ENCODE assay signal across 27 cellular contexts in genomic region chr5:81803812-81804211, GRCh38.
"Had no signal": no experiment of that assay in that cellular context is flagged by ENCODE, and none has a peak within 500 bp of the region (broad histone marks: within the 10 kb centered on the region; RNA-seq: fewer than 3 reads in every experiment).

No MANE protein-coding gene starts in this region.

- H3K27ac ChIP-seq: stomach, suprapubic skin, testis, thoracic aorta, thyroid gland, tibial artery, tibial nerve, transverse colon, upper lobe of left lung, upper lobe of right lung, uterus, vagina had no signal

- H3K9me3 ChIP-seq: suprapubic skin, testis, thyroid gland, upper lobe of left lung, uterus, vagina had no signal

- H3K4me3 ChIP-seq: stomach, suprapubic skin, testis, thoracic aorta, thyroid gland, tibial artery, tibial nerve, transverse colon, upper lobe of left lung, upper lobe of right lung, uterus, vagina had no signal

- DNase-seq: stimulated activated CD4-positive, alpha-beta T cell treated with anti-CD3 and anti-CD28 coated beads, Interleukin-2, amount 100 ng/mL, for 48 hours; stimulated activated CD4-positive, alpha-beta T cell treated with anti-CD3 and anti-CD28 coated beads, Interleukin-4, amount 100 ng/mL, for 1 hour; stimulated activated CD4-positive, alpha-beta T cell treated with anti-CD3 and anti-CD28 coated beads, Interleukin-4, amount 100 ng/mL, for 24 hours; stimulated activated CD4-positive, alpha-beta T cell treated with anti-CD3 and anti-CD28 coated beads, Interleukin-4, amount 100 ng/mL, for 4 hours; stimulated activated CD8-positive, alpha-beta memory T cell treated with anti-CD3 and anti-CD28 coated beads, Interleukin-4, amount 100 ng/mL, for 48 hours; stimulated activated naive B cell treated with anti-CD40 and anti-IgM and Interleukin-4, amounts not matched to agents 10 μg/mL and 1 μg/mL and 100 μg/mL, for 72 hours; stimulated activated naive CD4-positive, alpha-beta T cell; stimulated activated naive CD4-positive, alpha-beta T cell treated with Interleukin-2 at 50 U/mL for 16 hours; stimulated activated naive CD8-positive, alpha-beta T cell treated with anti-CD3 and anti-CD28 coated beads, Interleukin-15, amount 100 ng/mL, for 72 hours; stimulated activated naive CD8-positive, alpha-beta T cell treated with anti-CD3 and anti-CD28 coated beads, Interleukin-15, Interleukin-2, amounts not matched to agents 100 U/mL and 50 U/mL, for 24 hours; stomach; substantia nigra; testis; thyroid gland; tibial artery; transverse colon; upper lobe of left lung; upper lobe of right lung; uterus had no signal

- H3K4me1 ChIP-seq: stomach, testis, thyroid gland, tibial nerve, transverse colon, upper lobe of left lung, upper lobe of right lung, uterus had no signal

- H3K27ac Mint-ChIP-seq: stimulated activated effector memory CD8-positive, alpha-beta T cell treated with anti-CD3 and anti-CD28 coated beads, Interleukin-12 subunit alpha, Interleukin-12 subunit beta, amount 100 ng/mL, for 72 hours; stimulated activated memory B cell treated with anti-CD40 and anti-IgM and Interleukin-4, amounts not matched to agents 10 μg/mL and 1 μg/mL and 100 μg/mL, for 72 hours; stimulated activated naive CD8-positive, alpha-beta T cell treated with anti-CD3 and anti-CD28 coated beads, Interleukin-15, Interleukin-2, amounts not matched to agents 100 ng/mL and 50 ng/mL, for 24 hours; type B pancreatic cell had no signal

- H3K4me3 Mint-ChIP-seq: stimulated activated effector memory CD8-positive, alpha-beta T cell treated with anti-CD3 and anti-CD28 coated beads, Interleukin-12 subunit alpha, Interleukin-12 subunit beta, amount 100 ng/mL, for 72 hours; stimulated activated memory B cell treated with anti-CD40 and anti-IgM and Interleukin-4, amounts not matched to agents 10 μg/mL and 1 μg/mL and 100 μg/mL, for 72 hours; stimulated activated naive B cell treated with anti-CD40 and anti-IgM and Interleukin-4, amounts not matched to agents 10 μg/mL and 1 μg/mL and 100 μg/mL, for 72 hours; stimulated activated naive CD8-positive, alpha-beta T cell treated with anti-CD3 and anti-CD28 coated beads, Interleukin-15, amount 100 ng/mL, for 72 hours; stimulated activated naive CD8-positive, alpha-beta T cell treated with anti-CD3 and anti-CD28 coated beads, Interleukin-15, Interleukin-2, amounts not matched to agents 100 ng/mL and 50 ng/mL, for 24 hours; type B pancreatic cell had no signal

- H3K27me3 ChIP-seq: stomach, suprapubic skin, testis, thyroid gland, tibial artery, tibial nerve, transverse colon, upper lobe of left lung, upper lobe of right lung, uterus, vagina had no signal

- H3K27me3 Mint-ChIP-seq: stimulated activated naive CD8-positive, alpha-beta T cell treated with anti-CD3 and anti-CD28 coated beads, Interleukin-15, amount 100 ng/mL, for 72 hours; stimulated activated naive CD8-positive, alpha-beta T cell treated with anti-CD3 and anti-CD28 coated beads, Interleukin-15, Interleukin-2, amounts not matched to agents 100 ng/mL and 50 ng/mL, for 24 hours; type B pancreatic cell had no signal

- ATAC-seq: stimulated activated effector memory CD8-positive, alpha-beta T cell treated with anti-CD3 and anti-CD28 coated beads, Interleukin-12 subunit alpha, Interleukin-12 subunit beta, amount 100 ng/mL, for 72 hours; stimulated activated memory B cell treated with anti-CD40 and anti-IgM and Interleukin-4, amounts not matched to agents 10 μg/mL and 1 μg/mL and 100 μg/mL, for 72 hours; stimulated activated naive B cell treated with anti-CD40 and anti-IgM and Interleukin-4, amounts not matched to agents 10 μg/mL and 1 μg/mL and 100 μg/mL, for 72 hours; stimulated activated naive CD8-positive, alpha-beta T cell treated with anti-CD3 and anti-CD28 coated beads, Interleukin-15, amount 100 ng/mL, for 72 hours; stimulated activated naive CD8-positive, alpha-beta T cell treated with anti-CD3 and anti-CD28 coated beads, Interleukin-15, Interleukin-2, amounts not matched to agents 100 U/mL and 50 U/mL, for 24 hours; upper lobe of right lung had no signal

- H3K36me3 Mint-ChIP-seq: stimulated activated effector memory CD8-positive, alpha-beta T cell treated with anti-CD3 and anti-CD28 coated beads, Interleukin-12 subunit alpha, Interleukin-12 subunit beta, amount 100 ng/mL, for 72 hours; stimulated activated memory B cell treated with anti-CD40 and anti-IgM and Interleukin-4, amounts not matched to agents 10 μg/mL and 1 μg/mL and 100 μg/mL, for 72 hours had no signal

- H3K36me3 ChIP-seq: stomach, suprapubic skin, thoracic aorta, thyroid gland, tibial artery, tibial nerve, transverse colon, upper lobe of left lung, upper lobe of right lung, uterus, vagina had no signal
